Comparison of ENCODE assay signal across 16 cellular contexts in genomic region chr3:150268426-150269321, GRCh38.
DNase-seq lines count a peak whose midpoint lies in the region; ATAC-seq, FAIRE-seq and TF ChIP-seq lines count a peak whose summit lies in the region.
"Had no signal": no experiment of that assay in that cellular context is flagged by ENCODE, and none has a peak within 500 bp of the region (broad histone marks: within the 10 kb centered on the region; RNA-seq: fewer than 3 reads in every experiment).

No MANE protein-coding gene starts in this region.

- ATAC-seq in left colon: peak; percentile 74
- no peak for ATAC-seq in activated CD8-positive, alpha-beta T cell treated with anti-CD3 and anti-CD28 coated beads for 36 hours
- no peak for ATAC-seq in GM18517 (IDR thresholded peaks at IDR 0.05; ENCODE audit: unreplicated experiment)
- ATAC-seq: activated CD8-positive, alpha-beta memory T cell treated with anti-CD3 and anti-CD28 coated beads, Interleukin-2, amount 10 ng/mL, durations not matched to agents 7 days and 5 days had no signal

- no peak overlapping the region for H3K9ac ChIP-seq in astrocyte (ENCODE audit: low read length)

- no peaks in the 10 kb centered on the region for H4K20me1 ChIP-seq in astrocyte (ENCODE audit: insufficient read depth, low read length)

- DNase-seq in AG08396 (ENCODE audit: low spot score) (peak; percentile 29), HuH-7.5 (ENCODE audit: low spot score) (peak; percentile 31), astrocyte (ENCODE audit: low read depth) (no peak), left colon (peak in 1 of 2 donors; percentile 34), activated gamma-delta T cell treated with Interleukin-2 at 50 U/mL for 16 hours (no peak), pons (ENCODE audit: low spot score) (no peak)
- DNase-seq in activated CD8-positive, alpha-beta T cell treated with anti-CD3 and anti-CD28 coated beads for 36 hours: no peak
- DNase-seq: activated CD8-positive, alpha-beta memory T cell treated with anti-CD3 and anti-CD28 coated beads, Interleukin-2, amount 10 ng/mL, durations not matched to agents 7 days and 5 days; caudate nucleus; HFFc6; mesendoderm; NCI-H1105; stimulated activated CD4-positive, alpha-beta T cell treated with anti-CD3 and anti-CD28 coated beads, Interleukin-4, amount 100 ng/mL, for 1 hour; stimulated activated naive CD4-positive, alpha-beta T cell had no signal

- H3K36me3 ChIP-seq in astrocyte (ENCODE audit: insufficient read depth, low read length): no peaks in the 10 kb centered on the region

- no peak overlapping the region for H3K27ac ChIP-seq in astrocyte (ENCODE audit: low read depth, low read length)

- no peaks in the 10 kb centered on the region for H3K27me3 ChIP-seq in astrocyte (ENCODE audit: insufficient read depth, low read length)

- H3K27me3 Mint-ChIP-seq in astrocyte (ENCODE audit: low read depth, unreplicated experiment): peaks cover 3% of the 10 kb centered on the region
- peaks cover 5% of the 10 kb centered on the region for H3K27me3 Mint-ChIP-seq in activated CD8-positive, alpha-beta T cell treated with anti-CD3 and anti-CD28 coated beads for 36 hours

- CTCF ChIA-PET in activated CD8-positive, alpha-beta T cell treated with anti-CD3 and anti-CD28 coated beads for 36 hours (lab: Charles Lee): interaction anchor here (0.7 to 1.1 kb wide), 2 partner anchors 174 to 226 kb away, joined by 3 read pairs; no protein-coding TSS in a partner anchor

- POLR2A ChIA-PET in activated CD8-positive, alpha-beta T cell treated with anti-CD3 and anti-CD28 coated beads for 36 hours (lab: Charles Lee): no interaction called here

- H3K4me1 ChIP-seq in astrocyte (ENCODE audit: insufficient read depth, low read length): no peaks in the 10 kb centered on the region

- no peak overlapping the region for H3K4me3 Mint-ChIP-seq in astrocyte (ENCODE audit: unreplicated experiment)
- no peak overlapping the region for H3K4me3 Mint-ChIP-seq in activated CD8-positive, alpha-beta T cell treated with anti-CD3 and anti-CD28 coated beads for 36 hours
- H3K4me3 Mint-ChIP-seq: activated CD8-positive, alpha-beta memory T cell treated with anti-CD3 and anti-CD28 coated beads, Interleukin-2, amount 10 ng/mL, durations not matched to agents 7 days and 5 days; activated naive CD4-positive, alpha-beta T cell treated with anti-CD3 and anti-CD28 coated beads, Interleukin-2, amount 50 U/mL, for 24 hours; HFFc6 had no signal

- peaks cover 3% of the 10 kb centered on the region for H3K4me1 Mint-ChIP-seq in astrocyte (ENCODE audit: low read depth, unreplicated experiment)
- H3K4me1 Mint-ChIP-seq in activated CD8-positive, alpha-beta T cell treated with anti-CD3 and anti-CD28 coated beads for 36 hours (ENCODE audit: low read depth): no peaks in the 10 kb centered on the region
- H3K4me1 Mint-ChIP-seq: activated CD8-positive, alpha-beta memory T cell treated with anti-CD3 and anti-CD28 coated beads, Interleukin-2, amount 10 ng/mL, durations not matched to agents 7 days and 5 days; activated naive CD4-positive, alpha-beta T cell treated with anti-CD3 and anti-CD28 coated beads, Interleukin-2, amount 50 U/mL, for 24 hours had no signal

- intact Hi-C loops in left colon (cut with DNase I, micrococcal nuclease): no loop called here
- intact Hi-C loops in activated CD8-positive, alpha-beta T cell treated with anti-CD3 and anti-CD28 coated beads for 36 hours (cut with micrococcal nuclease): no loop called here

- no peak overlapping the region for H3K27ac Mint-ChIP-seq in astrocyte (ENCODE audit: unreplicated experiment)
- no peak overlapping the region for H3K27ac Mint-ChIP-seq in activated CD8-positive, alpha-beta T cell treated with anti-CD3 and anti-CD28 coated beads for 36 hours
- H3K27ac Mint-ChIP-seq: activated CD8-positive, alpha-beta memory T cell treated with anti-CD3 and anti-CD28 coated beads, Interleukin-2, amount 10 ng/mL, durations not matched to agents 7 days and 5 days; activated naive CD4-positive, alpha-beta T cell treated with anti-CD3 and anti-CD28 coated beads, Interleukin-2, amount 50 U/mL, for 24 hours; HFFc6 had no signal

- no peaks in the 10 kb centered on the region for H3K9me3 ChIP-seq in astrocyte (ENCODE audit: insufficient read depth, low read depth, low read length)

- H2AFZ ChIP-seq in astrocyte (ENCODE audit: low read depth, low read length): no peak overlapping the region

- no peaks in the 10 kb centered on the region for H3K9me3 Mint-ChIP-seq in astrocyte (ENCODE audit: unreplicated experiment)
- no peaks in the 10 kb centered on the region for H3K9me3 Mint-ChIP-seq in activated CD8-positive, alpha-beta T cell treated with anti-CD3 and anti-CD28 coated beads for 36 hours
- H3K9me3 Mint-ChIP-seq: activated naive CD4-positive, alpha-beta T cell treated with anti-CD3 and anti-CD28 coated beads, Interleukin-2, amount 50 U/mL, for 24 hours; HFFc6 had no signal

- no peaks in the 10 kb centered on the region for H3K36me3 Mint-ChIP-seq in astrocyte (ENCODE audit: low read depth, unreplicated experiment)
- H3K36me3 Mint-ChIP-seq in activated CD8-positive, alpha-beta T cell treated with anti-CD3 and anti-CD28 coated beads for 36 hours (ENCODE audit: low read depth): no peaks in the 10 kb centered on the region
- H3K36me3 Mint-ChIP-seq: activated CD8-positive, alpha-beta memory T cell treated with anti-CD3 and anti-CD28 coated beads, Interleukin-2, amount 10 ng/mL, durations not matched to agents 7 days and 5 days had no signal

- TF ChIP-seq CTCF in astrocyte (IDR thresholded peaks at IDR 0.05; ENCODE audit: insufficient read depth, low read depth, low read length): no peak
- no peak for TF ChIP-seq CTCF in activated CD8-positive, alpha-beta T cell treated with anti-CD3 and anti-CD28 coated beads for 36 hours (IDR thresholded peaks at IDR 0.05)

- H3K4me2 ChIP-seq in astrocyte (ENCODE audit: low read length): no peak overlapping the region

- H3K79me2 ChIP-seq in astrocyte (ENCODE audit: insufficient read depth, low read length): no peaks in the 10 kb centered on the region

- H3K4me3 ChIP-seq in astrocyte (ENCODE audit: insufficient read depth, low read depth, low read length): no peak overlapping the region

- FAIRE-seq in astrocyte (lab: Jason Lieb, UNC): peak; percentile 59

Comparison
In these comparisons a context has a peak if more than half of its experiments do, and no peak if none do; other contexts are left out.
1. DNase-seq: peak in AG08396 (single experiment) and HuH-7.5 (single experiment); none in astrocyte (single experiment), activated gamma-delta T cell treated with Interleukin-2 at 50 U/mL for 16 hours (single experiment), activated CD8-positive, alpha-beta T cell treated with anti-CD3 and anti-CD28 coated beads for 36 hours (single experiment) and pons (single experiment).